8 cellular contexts compared by ENCODE assay signal in genomic region chr9:2016411-2017208, GRCh38. TPM values are rescaled to one million over a fixed set of nuclear protein-coding genes. Genes with fewer than 3 reads are reported as not detected.
DNase-seq lines count a peak whose midpoint lies in the region; ATAC-seq and TF ChIP-seq lines count a peak whose summit lies in the region.

No MANE protein-coding gene starts in this region.

- H2BK5ac ChIP-seq in neuronal stem cell (ENCODE audit: low read length): peak overlapping the region; percentile 13

- peak overlapping the region; percentile 26 for H3K23ac ChIP-seq in neuronal stem cell (ENCODE audit: low read depth, low read length, poor library complexity)

- no peak overlapping the region for H2AK5ac ChIP-seq in neuronal stem cell (ENCODE audit: low read depth, low read length)

- no peak overlapping the region for H2BK15ac ChIP-seq in neuronal stem cell (ENCODE audit: low read length)

- no peak overlapping the region for H2BK12ac ChIP-seq in neuronal stem cell (ENCODE audit: low read length)

- no peaks in the 10 kb centered on the region for H3K27me3 ChIP-seq in HL-60 (ENCODE audit: insufficient read depth, poor library complexity, severe bottlenecking)
- H3K27me3 ChIP-seq in gastroesophageal sphincter: no peaks in the 10 kb centered on the region
- H3K27me3 ChIP-seq in neuronal stem cell (ENCODE audit: control insufficient read depth in 3 of 3, insufficient read depth in 3 of 3, low read depth in 1 of 3, low read length in 3 of 3): peaks cover 8 to 89% (median 45%) of the 10 kb centered on the region in 3 experiments
- H3K27me3 ChIP-seq in subcutaneous abdominal adipose tissue (ENCODE audit: control insufficient read depth in 5 of 5, insufficient read depth in 4 of 5, low read length in 5 of 5): no peaks in the 10 kb centered on the region

- peak overlapping the region; percentile 28 for H3K14ac ChIP-seq in neuronal stem cell (ENCODE audit: low read length)

- no peaks in the 10 kb centered on the region for H3K9me3 ChIP-seq in gastroesophageal sphincter
- no peaks in the 10 kb centered on the region for H3K9me3 ChIP-seq in neuronal stem cell (replicated peaks in 1 of 2; ENCODE audit: control insufficient read depth in 2 of 2, insufficient read depth in 1 of 2, low read depth in 1 of 2, low read length in 2 of 2)
- H3K9me3 ChIP-seq in subcutaneous abdominal adipose tissue (ENCODE audit: control insufficient read depth in 5 of 5, low read length in 5 of 5): no peaks in the 10 kb centered on the region

- POLR2A ChIA-PET in RWPE1 (lab: Yijun Ruan, JAX; ENCODE audit: low non-redundant PET): no interaction called here

- H3K27ac ChIP-seq in HL-60 (replicated peaks) (peak overlapping the region; percentile 98), RWPE1 (peak overlapping the region; percentile 98), gastroesophageal sphincter (peak overlapping the region; percentile 92 to 100 (median 98)), neuronal stem cell (replicated peaks; ENCODE audit: low read length) (no peak overlapping the region), subcutaneous abdominal adipose tissue (ENCODE audit: low read depth, low read length) (peak overlapping the region; percentile 97)

- H4K91ac ChIP-seq in neuronal stem cell (ENCODE audit: low read depth, low read length, poor library complexity): no peak overlapping the region

- H3K4me1 ChIP-seq in gastroesophageal sphincter (peaks cover 2 to 50% (median 17%) of the 10 kb centered on the region in 3 donors), neuronal stem cell (ENCODE audit: control insufficient read depth in 2 of 2, insufficient read depth in 1 of 2, low read depth in 1 of 2, low read length in 2 of 2) (peaks cover 3 to 15% of the 10 kb centered on the region in 2 donors), subcutaneous abdominal adipose tissue (ENCODE audit: control insufficient read depth in 5 of 5, insufficient read depth in 5 of 5, low read length in 5 of 5) (peaks cover 0 to 52% (median 43%) of the 10 kb centered on the region in 5 donors)

- H3K4me3 ChIP-seq in HL-60 (replicated peaks; ENCODE audit: insufficient read depth, low read length): peak overlapping the region; percentile 71
- peak overlapping the region; percentile 58 to 96 for H3K4me3 ChIP-seq in gastroesophageal sphincter
- H3K4me3 ChIP-seq in neuronal stem cell (ENCODE audit: low read length in 2 of 2): peak overlapping the region; percentile 67 to 84
- H3K4me3 ChIP-seq in subcutaneous abdominal adipose tissue (ENCODE audit: low read depth in 1 of 5, low read length in 5 of 5): peak overlapping the region; percentile 93 to 96 (median 94)

- H3K79me1 ChIP-seq in neuronal stem cell (ENCODE audit: low read depth, low read length): no peaks in the 10 kb centered on the region

- no peak overlapping the region for H2BK120ac ChIP-seq in neuronal stem cell (ENCODE audit: low read depth, low read length)

- DNase-seq in D341Med (ENCODE audit: low spot score) (peak; percentile 86), HL-60 (ENCODE audit: low read depth in 1 of 2, low spot score in 1 of 2) (peak; percentile 73 to 86), RWPE1 (ENCODE audit: low spot score) (peak; percentile 75), neuronal stem cell (ENCODE audit: low spot score) (peak; percentile 46)
- peak; percentile 31 to 56 (median 50) for DNase-seq in activated naive CD4-positive, alpha-beta T cell (lab: John Stamatoyannopoulos, UW)

- peak overlapping the region; percentile 80 for H3K18ac ChIP-seq in neuronal stem cell (ENCODE audit: low read length)

- WGBS in gastroesophageal sphincter (ENCODE audit: low coverage in 1 of 2), 2 donors: 0% methylated on average over 7 to 14 of the region's 81 CpGs
- no CpG with 5 or more reads among the region's 81 CpGs for WGBS in neuronal stem cell (ENCODE audit: extremely low coverage in 2 of 2, insufficient read length in 2 of 2, insufficient replicate concordance in 1 of 2), 2 donors

- CTCF ChIA-PET in RWPE1 (lab: Yijun Ruan, JAX): no interaction called here

- H3K36me3 ChIP-seq in gastroesophageal sphincter (no peaks in the 10 kb centered on the region), neuronal stem cell (replicated peaks in 1 of 2; ENCODE audit: control insufficient read depth in 2 of 2, insufficient read depth in 2 of 2, low read length in 2 of 2) (no peaks in the 10 kb centered on the region), subcutaneous abdominal adipose tissue (ENCODE audit: control insufficient read depth in 5 of 5, insufficient read depth in 5 of 5, low read length in 5 of 5) (no peaks in the 10 kb centered on the region)

- no peak for TF ChIP-seq CTCF in HL-60 (IDR thresholded peaks at IDR 0.05; ENCODE audit: insufficient read depth, low read length)
- TF ChIP-seq CTCF in RWPE1 (conservative IDR thresholded peaks at IDR 0.05; ENCODE audit: low read depth): no peak
- TF ChIP-seq CTCF in gastroesophageal sphincter (IDR thresholded peaks at IDR 0.05): peak in 2 of 4 experiments; percentile 10 to 41

- TF ChIP-seq EP300 in gastroesophageal sphincter (IDR thresholded peaks at IDR 0.05): no peak

- H3K4ac ChIP-seq in neuronal stem cell (ENCODE audit: low read length): no peak overlapping the region

- peak overlapping the region; percentile 79 for H3K9ac ChIP-seq in neuronal stem cell (ENCODE audit: low read depth, low read length, poor library complexity)
- peak overlapping the region; percentile 89 to 96 (median 92) for H3K9ac ChIP-seq in subcutaneous abdominal adipose tissue (ENCODE audit: low read length in 5 of 5)

- peak; percentile 52 for ATAC-seq in gastroesophageal sphincter
- no peak for ATAC-seq in HG03460 (IDR thresholded peaks at IDR 0.05; ENCODE audit: unreplicated experiment)

- peak; percentile 70 to 86 for TF ChIP-seq POLR2A in gastroesophageal sphincter (IDR thresholded peaks at IDR 0.05)

- H4K8ac ChIP-seq in neuronal stem cell (ENCODE audit: low read depth, low read length): no peak overlapping the region

- H2AFZ ChIP-seq in neuronal stem cell (ENCODE audit: low read length): peak overlapping the region; percentile 99

- peak overlapping the region; percentile 99 for H3K4me2 ChIP-seq in neuronal stem cell (ENCODE audit: insufficient read depth, low read length, poor library complexity, severe bottlenecking)

RNA-seq across cellular contexts. Expression of gene SMARCA2, which starts 1.5 kb away (rescaled TPM):
- total RNA-seq in gastroesophageal sphincter: 100 to 1,000 TPM in 2 of 4 donors, 10 to 100 TPM in 2; 90.5 to 133 (median 98.5) TPM
- 1.9 TPM for polyA plus RNA-seq in neuronal stem cell (2013, experiment 1 of 2)
- polyA plus RNA-seq in neuronal stem cell (2013, experiment 2 of 2): 2.2 TPM
